In genomic region chr2:133599211-133599610, GRCh38 we compare ENCODE assay signal across 28 cellular contexts. TPM values are rescaled to one million over a fixed set of nuclear protein-coding genes. Genes with fewer than 3 reads are reported as not detected.
"Had no signal": no experiment of that assay in that cellular context is flagged by ENCODE, and none has a peak within 500 bp of the region (broad histone marks: within the 10 kb centered on the region; RNA-seq: fewer than 3 reads in every experiment).

No MANE protein-coding gene starts in this region.

- H3K36me3 ChIP-seq: adrenal gland, ascending aorta, breast epithelium, heart left ventricle, neutrophil, ovary, suprapubic skin, transverse colon had no signal

- H3K27ac ChIP-seq: adrenal gland, ascending aorta, neutrophil, ovary, suprapubic skin, transverse colon had no signal

- H3K4me3 ChIP-seq: adrenal gland, ascending aorta, breast epithelium, heart left ventricle, ovary, suprapubic skin, transverse colon had no signal

- H3K4me1 ChIP-seq: adrenal gland, ascending aorta, breast epithelium, transverse colon had no signal

- ATAC-seq: activated T-cell treated with anti-CD3 and anti-CD28 coated beads, Interleukin-2, amount 50 U/mL, for 4 hours; naive thymus-derived CD4-positive, alpha-beta T cell; sciatic nerve; stimulated activated effector memory CD8-positive, alpha-beta T cell treated with anti-CD3 and anti-CD28 coated beads, Interleukin-12 subunit alpha, Interleukin-12 subunit beta, amount 100 ng/mL, for 72 hours; stimulated activated naive CD8-positive, alpha-beta T cell treated with anti-CD3 and anti-CD28 coated beads, Interleukin-15, amount 100 ng/mL, for 72 hours had no signal

- FAIRE-seq: endometrium, keratinocyte, small intestine, urothelium cell line had no signal

- H3K9me3 ChIP-seq: adrenal gland, ascending aorta, breast epithelium, heart left ventricle, neutrophil, ovary, suprapubic skin, transverse colon had no signal

- DNase-seq: activated CD4-positive, alpha-beta T cell treated with anti-CD3 and anti-CD28 coated beads for 4 hours; activated CD4-positive, alpha-beta T cell treated with anti-CD3 and anti-CD28 coated beads, Interleukin-2, amount 50 U/mL, for 48 hours; activated CD4-positive, CD25-positive, alpha-beta regulatory T cell; activated CD8-positive, alpha-beta memory T cell treated with anti-CD3 and anti-CD28 coated beads, Interleukin-2, amount 50 U/mL, for 48 hours; activated naive CD4-positive, alpha-beta T cell; activated T-cell treated with anti-CD3 and anti-CD28 coated beads, Interleukin-2, amount 50 U/mL, for 4 hours; adrenal gland; cerebellar nuclear complex; cortex of kidney; naive thymus-derived CD4-positive, alpha-beta T cell; ovary; small intestine; stimulated activated CD4-positive, alpha-beta T cell treated with anti-CD3 and anti-CD28 coated beads, Interleukin-2, amount 100 ng/mL, for 24 hours; stimulated activated naive CD8-positive, alpha-beta T cell treated with anti-CD3 and anti-CD28 coated beads, Interleukin-15, amount 100 ng/mL, for 72 hours; T1000; transverse colon had no signal

- H3K27me3 ChIP-seq: adrenal gland, ascending aorta, breast epithelium, heart left ventricle, neutrophil, ovary, suprapubic skin, transverse colon had no signal

RNA-seq across cellular contexts. Expression of gene NCKAP5, which starts 30.9 kb away (rescaled TPM):
- total RNA-seq: activated CD8-positive, alpha-beta memory T cell treated with anti-CD3 and anti-CD28 coated beads for 36 hours; activated T-helper 2 cell treated with anti-CD3 and anti-CD28 coated beads, Interferon-gamma antibody, Interleukin-2, Interleukin-4, amounts not matched to agents 10 μg/mL and 5 μg/mL and 100 μg/mL, durations not matched to agents 14 hours and 24 hours and 36 hours had no signal
- polyA plus RNA-seq: naive thymus-derived CD4-positive, alpha-beta T cell had no signal
